ENCODE assay signal across 8 cellular contexts in the genomic region with DNA sequence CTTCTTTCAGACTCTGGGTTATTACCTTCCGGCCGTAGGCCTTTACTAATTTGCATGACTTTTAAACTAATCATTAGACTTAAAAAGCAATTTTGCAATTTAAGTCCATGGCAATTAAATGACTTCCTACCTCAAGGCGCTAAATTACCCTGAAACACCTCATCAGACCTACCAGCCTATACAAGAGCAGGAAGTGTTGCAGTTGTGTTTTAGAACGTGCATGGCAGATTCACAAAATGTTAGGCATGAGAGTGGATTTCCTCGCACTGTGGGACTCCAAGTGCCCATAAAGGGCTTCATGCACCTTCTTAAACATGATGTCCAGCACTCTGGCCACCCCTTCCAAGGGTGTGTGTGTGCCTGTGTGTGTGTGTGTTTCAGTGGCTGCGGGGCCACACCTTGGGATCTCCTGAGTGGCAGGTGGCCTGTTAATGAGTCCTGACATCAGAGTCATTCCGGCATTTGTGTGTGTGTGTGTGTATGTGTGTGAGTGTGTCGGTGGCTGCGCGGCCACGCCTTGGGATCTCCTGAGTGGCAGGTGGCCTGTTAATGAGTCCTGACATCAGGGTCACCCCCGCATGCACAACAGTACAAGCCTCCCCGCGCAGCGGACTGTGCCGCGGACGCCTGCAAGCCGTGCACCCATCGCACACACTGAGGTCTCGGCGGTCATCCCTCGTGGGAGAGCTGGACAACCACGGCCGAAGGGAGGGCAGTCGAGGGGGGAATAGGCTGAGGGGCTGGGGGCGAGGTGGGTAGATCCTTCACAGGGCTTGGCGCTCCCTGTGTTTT. TPM values are rescaled to one million over a fixed set of nuclear protein-coding genes. Genes with fewer than 3 reads are reported as not detected.
A peak's percentile ranks its signal among the peaks of the same experiment; 100 is the strongest.
DNase-seq lines count a peak whose midpoint lies in the region; ATAC-seq, FAIRE-seq and TF ChIP-seq lines count a peak whose summit lies in the region.

No MANE protein-coding gene starts in this region.

- POLR2A ChIA-PET in CD4-positive, alpha-beta T cell (lab: Charles Lee), result interaction anchor here (0.9 to 1.9 kb wide), 8 partner anchors 8 to 1106 kb away, joined by 4 to 60 read pairs (median 6); a partner anchor contains a TSS
- POLR2A ChIA-PET in Panc1 (lab: Charles Lee), result no interaction called here

- FAIRE-seq in pancreas (lab: Jason Lieb, UNC), result no peak

- BruUV-seq in Panc1 (replicated peaks; lab: Mats Ljungman, UMichigan), result no TSS peak

- no peaks in the 10 kb centered on the region for H3K9me3 ChIP-seq in CD4-positive, alpha-beta T cell (ENCODE audit: control insufficient read depth, low read length)
- H3K9me3 ChIP-seq in Panc1 (ENCODE audit: control insufficient read depth, insufficient read depth, low read depth, low read length) (no peaks in the 10 kb centered on the region), pancreas (no peaks in the 10 kb centered on the region)

- TF ChIP-seq CTCF in CD4-positive, alpha-beta T cell (IDR thresholded peaks at IDR 0.05), result no peak
- TF ChIP-seq CTCF in Panc1 (IDR thresholded peaks at IDR 0.05), result no peak
- no peak for TF ChIP-seq CTCF in pancreas (IDR thresholded peaks at IDR 0.05)

- peak overlapping the region; percentile 97 for H3K27ac Mint-ChIP-seq in CD4-positive, alpha-beta T cell
- peak overlapping the region; percentile 98 for H3K27ac Mint-ChIP-seq in activated naive CD4-positive, alpha-beta T cell treated with anti-CD3 and anti-CD28 coated beads, Interleukin-2, amount 10 ng/mL, durations not matched to agents 7 days and 5 days

- H3K4me3 Mint-ChIP-seq in CD4-positive, alpha-beta T cell, result peak overlapping the region; percentile 95
- H3K4me3 Mint-ChIP-seq in activated naive CD4-positive, alpha-beta T cell treated with anti-CD3 and anti-CD28 coated beads, Interleukin-2, amount 10 ng/mL, durations not matched to agents 7 days and 5 days, result peak overlapping the region; percentile 96

- H3K36me3 ChIP-seq in Panc1 (ENCODE audit: control insufficient read depth, insufficient read depth, low read length) (no peaks in the 10 kb centered on the region), pancreas (no peaks in the 10 kb centered on the region)

- peak overlapping the region; percentile 81 for H3K27ac ChIP-seq in CD4-positive, alpha-beta T cell (ENCODE audit: low read depth, low read length)
- H3K27ac ChIP-seq in Panc1 (ENCODE audit: low read length), result peak overlapping the region; percentile 84
- H3K27ac ChIP-seq in pancreas, result peak overlapping the region; percentile 82 to 96 (median 91)

- H3K27me3 ChIP-seq in CD4-positive, alpha-beta T cell (ENCODE audit: control insufficient read depth, insufficient read depth, low read length), result no peaks in the 10 kb centered on the region
- no peaks in the 10 kb centered on the region for H3K27me3 ChIP-seq in Panc1 (ENCODE audit: control insufficient read depth, insufficient read depth, low read length)
- H3K27me3 ChIP-seq in pancreas, result no peaks in the 10 kb centered on the region

- peak overlapping the region; percentile 64 to 73 for H3K4me3 ChIP-seq in Panc1 (ENCODE audit: low read depth in 2 of 2, low read length in 2 of 2)
- peak overlapping the region; percentile 64 to 79 (median 70) for H3K4me3 ChIP-seq in pancreas

- no peaks in the 10 kb centered on the region for H3K4me1 ChIP-seq in Panc1 (ENCODE audit: control insufficient read depth, insufficient read depth, low read length)
- peaks cover 0 to 16% (median 0%) of the 10 kb centered on the region in 3 donors for H3K4me1 ChIP-seq in pancreas

- peaks cover 52% of the 10 kb centered on the region for H3K4me1 Mint-ChIP-seq in CD4-positive, alpha-beta T cell (ENCODE audit: low read depth)
- peaks cover 47% of the 10 kb centered on the region for H3K4me1 Mint-ChIP-seq in activated naive CD4-positive, alpha-beta T cell treated with anti-CD3 and anti-CD28 coated beads, Interleukin-2, amount 10 ng/mL, durations not matched to agents 7 days and 5 days

- H3K27me3 Mint-ChIP-seq in CD4-positive, alpha-beta T cell, result peaks cover 3% of the 10 kb centered on the region
- H3K27me3 Mint-ChIP-seq in activated naive CD4-positive, alpha-beta T cell treated with anti-CD3 and anti-CD28 coated beads, Interleukin-2, amount 10 ng/mL, durations not matched to agents 7 days and 5 days, result peaks cover 17% of the 10 kb centered on the region

- in situ Hi-C loops in Panc1 (cut with HindIII; ENCODE audit: low pct_unique_long_range_greater_than_20kb, low sequenced_read_pairs), result no loop called here

- peaks cover 2% of the 10 kb centered on the region for H3K9me3 Mint-ChIP-seq in CD4-positive, alpha-beta T cell
- no peaks in the 10 kb centered on the region for H3K9me3 Mint-ChIP-seq in activated naive CD4-positive, alpha-beta T cell treated with anti-CD3 and anti-CD28 coated beads, Interleukin-2, amount 10 ng/mL, durations not matched to agents 7 days and 5 days

- intact Hi-C loops in CD4-positive, alpha-beta T cell (cut with DNase I, micrococcal nuclease), result loop anchor here (1.0 to 10.0 kb wide), 5 partner anchors 79 to 1039 kb away; a partner anchor contains a TSS
- intact Hi-C loops in Panc1 (cut with micrococcal nuclease; ENCODE audit: unreplicated experiment) (loop anchor here (5.0 kb wide), 1 partner anchor 84 kb away; a partner anchor contains a TSS), Right ventricle myocardium superior (cut with DNase I) (loop anchor here (5.0 kb wide), 1 partner anchor 84 kb away; a partner anchor contains a TSS), pancreas (cut with DNase I) (loop anchor here in 1 of 3 donors (10.0 kb wide), 1 partner anchor 81 kb away; a partner anchor contains a TSS)

- CTCF ChIA-PET in CD4-positive, alpha-beta T cell (lab: Charles Lee), result interaction anchor here (1.6 to 2.0 kb wide), 2 partner anchors 14 to 85 kb away, joined by 7 to 12 read pairs; no protein-coding TSS in a partner anchor
- CTCF ChIA-PET in Panc1 (lab: Charles Lee), result no interaction called here
- CTCF ChIA-PET in activated naive CD4-positive, alpha-beta T cell treated with anti-CD3 and anti-CD28 coated beads, Interleukin-2, amount 10 ng/mL, durations not matched to agents 7 days and 5 days (lab: Charles Lee), result interaction anchor here (1.0 to 3.1 kb wide), 2 partner anchors 14 to 59 kb away, joined by 3 to 9 read pairs; no protein-coding TSS in a partner anchor

- peak; percentile 7 to 51 (median 25) for DNase-seq in CD4-positive, alpha-beta T cell
- no peak for DNase-seq in Panc1 (ENCODE audit: low read depth, low spot score)
- peak; percentile 67 for DNase-seq in activated naive CD4-positive, alpha-beta T cell treated with anti-CD3 and anti-CD28 coated beads, Interleukin-2, amount 10 ng/mL, durations not matched to agents 7 days and 5 days
- peak; percentile 68 for DNase-seq in Right ventricle myocardium superior
- DNase-seq in pancreas, result peak; percentile 51 to 86 (median 60)
- DNase-seq in ureter (ENCODE audit: low spot score), result peak; percentile 65

- peak; percentile 13 for ATAC-seq in CD4-positive, alpha-beta T cell (ENCODE audit: poor library complexity)
- ATAC-seq in GM19455 (IDR thresholded peaks at IDR 0.05; ENCODE audit: unreplicated experiment) (peak; percentile 42), HG03521 (IDR thresholded peaks at IDR 0.05; ENCODE audit: unreplicated experiment) (peak; percentile 38), Panc1 (peak; percentile 39), Right ventricle myocardium superior (ENCODE audit: poor library complexity) (peak; percentile 72), pancreas (peak; percentile 44 to 68 (median 62))

- peaks cover 29% of the 10 kb centered on the region for H3K36me3 Mint-ChIP-seq in CD4-positive, alpha-beta T cell (ENCODE audit: low read depth)
- peaks cover 40% of the 10 kb centered on the region for H3K36me3 Mint-ChIP-seq in activated naive CD4-positive, alpha-beta T cell treated with anti-CD3 and anti-CD28 coated beads, Interleukin-2, amount 10 ng/mL, durations not matched to agents 7 days and 5 days

- WGBS in pancreas, 2 donors, result 5 to 6% methylated on average over 28 of the region's 28 CpGs

RNA-seq across cellular contexts. Expression of a gene that starts 0.9 kb away (rescaled TPM):
- total RNA-seq in CD4-positive, alpha-beta T cell, result 10 to 100 TPM; 21.8 to 23.2 TPM
- total RNA-seq in Panc1 (2021; ENCODE audit: unreplicated experiment) (15.9 TPM), Right ventricle myocardium superior (19.5 TPM), pancreas (10 to 100 TPM; 12.1 to 26.3 (median 16.1) TPM), ureter (53.5 TPM)
- 6.8 TPM for polyA plus RNA-seq in Panc1 (2012; ENCODE audit: insufficient read length)
- polyA plus RNA-seq in pancreas, result 10 to 100 TPM in 1 of 2 donors, 1 to 10 TPM in 1; 9.6 to 21.6 TPM

Comparison
In these comparisons a context has a peak if more than half of its experiments do, and no peak if none do; other contexts are left out.
1. ATAC-seq: peak in every context shown above with its lines; median percentile 72 in Right ventricle myocardium superior; 62 in pancreas; 42 in GM19455; 39 in Panc1; 38 in HG03521; 13 in CD4-positive, alpha-beta T cell.